18 cellular contexts compared by ENCODE assay signal in genomic region chr5:156587012-156587411, GRCh38.
"Had no signal": no experiment of that assay in that cellular context is flagged by ENCODE, and none has a peak within 500 bp of the region (broad histone marks: within the 10 kb centered on the region; RNA-seq: fewer than 3 reads in every experiment).

No MANE protein-coding gene starts in this region.

- H3K27ac ChIP-seq: foreskin keratinocyte, lower lobe of right lung, spleen, thyroid gland, vagina had no signal

- H3K9me3 ChIP-seq: lower lobe of right lung, spleen, thyroid gland, vagina had no signal

- H3K9me3 Mint-ChIP-seq: activated CD4-positive, alpha-beta memory T cell treated with anti-CD3 and anti-CD28 coated beads, Interleukin-2, amount 10 ng/mL, durations not matched to agents 7 days and 5 days; neural crest cell; stimulated activated memory B cell treated with anti-CD40 and anti-IgM and Interleukin-4, amounts not matched to agents 10 μg/mL and 1 μg/mL and 100 μg/mL, for 72 hours had no signal

- DNase-seq: activated CD4-positive, alpha-beta memory T cell treated with anti-CD3 and anti-CD28 coated beads, Interleukin-2, amount 10 ng/mL, durations not matched to agents 7 days and 5 days; activated CD4-positive, alpha-beta T cell treated with anti-CD3 and anti-CD28 coated beads for 48 hours; activated CD4-positive, CD25-positive, alpha-beta regulatory T cell; activated CD8-positive, alpha-beta memory T cell treated with anti-CD3 and anti-CD28 coated beads, Interleukin-2, amount 10 ng/mL, durations not matched to agents 7 days and 5 days; dorsolateral prefrontal cortex; foreskin keratinocyte; lower lobe of right lung; midbrain; spleen; stimulated activated CD4-positive, alpha-beta T cell treated with anti-CD3 and anti-CD28 coated beads, Interleukin-4, amount 100 ng/mL, for 4 hours; T-helper 1 cell; T-helper 9 cell; thyroid gland had no signal

- H3K36me3 ChIP-seq: lower lobe of right lung, spleen, thyroid gland, vagina had no signal

- H3K4me1 Mint-ChIP-seq: activated CD4-positive, alpha-beta memory T cell treated with anti-CD3 and anti-CD28 coated beads, Interleukin-2, amount 10 ng/mL, durations not matched to agents 7 days and 5 days; activated CD8-positive, alpha-beta memory T cell treated with anti-CD3 and anti-CD28 coated beads, Interleukin-2, amount 10 ng/mL, durations not matched to agents 7 days and 5 days; stimulated activated memory B cell treated with anti-CD40 and anti-IgM and Interleukin-4, amounts not matched to agents 10 μg/mL and 1 μg/mL and 100 μg/mL, for 72 hours had no signal

- H3K4me3 Mint-ChIP-seq: activated CD4-positive, alpha-beta memory T cell treated with anti-CD3 and anti-CD28 coated beads, Interleukin-2, amount 10 ng/mL, durations not matched to agents 7 days and 5 days; activated CD8-positive, alpha-beta memory T cell treated with anti-CD3 and anti-CD28 coated beads, Interleukin-2, amount 10 ng/mL, durations not matched to agents 7 days and 5 days; activated naive CD8-positive, alpha-beta T cell; neural crest cell; stimulated activated memory B cell treated with anti-CD40 and anti-IgM and Interleukin-4, amounts not matched to agents 10 μg/mL and 1 μg/mL and 100 μg/mL, for 72 hours had no signal

- H3K36me3 Mint-ChIP-seq: activated CD8-positive, alpha-beta memory T cell treated with anti-CD3 and anti-CD28 coated beads, Interleukin-2, amount 10 ng/mL, durations not matched to agents 7 days and 5 days; activated naive CD8-positive, alpha-beta T cell; stimulated activated memory B cell treated with anti-CD40 and anti-IgM and Interleukin-4, amounts not matched to agents 10 μg/mL and 1 μg/mL and 100 μg/mL, for 72 hours had no signal

- H3K4me1 ChIP-seq: foreskin keratinocyte, lower lobe of right lung, spleen, vagina had no signal

- H3K27me3 ChIP-seq: dorsolateral prefrontal cortex, foreskin keratinocyte, thyroid gland, vagina had no signal

- H3K27ac Mint-ChIP-seq: activated CD4-positive, alpha-beta memory T cell treated with anti-CD3 and anti-CD28 coated beads, Interleukin-2, amount 10 ng/mL, durations not matched to agents 7 days and 5 days; activated CD8-positive, alpha-beta memory T cell treated with anti-CD3 and anti-CD28 coated beads, Interleukin-2, amount 10 ng/mL, durations not matched to agents 7 days and 5 days; activated naive CD8-positive, alpha-beta T cell; stimulated activated memory B cell treated with anti-CD40 and anti-IgM and Interleukin-4, amounts not matched to agents 10 μg/mL and 1 μg/mL and 100 μg/mL, for 72 hours had no signal

- ATAC-seq: activated CD8-positive, alpha-beta memory T cell treated with anti-CD3 and anti-CD28 coated beads, Interleukin-2, amount 10 ng/mL, durations not matched to agents 7 days and 5 days; foreskin keratinocyte; lower lobe of right lung; sciatic nerve; stimulated activated memory B cell treated with anti-CD40 and anti-IgM and Interleukin-4, amounts not matched to agents 10 μg/mL and 1 μg/mL and 100 μg/mL, for 72 hours had no signal

- H3K4me3 ChIP-seq: dorsolateral prefrontal cortex, lower lobe of right lung, spleen, thyroid gland, vagina had no signal
